In the genomic region with DNA sequence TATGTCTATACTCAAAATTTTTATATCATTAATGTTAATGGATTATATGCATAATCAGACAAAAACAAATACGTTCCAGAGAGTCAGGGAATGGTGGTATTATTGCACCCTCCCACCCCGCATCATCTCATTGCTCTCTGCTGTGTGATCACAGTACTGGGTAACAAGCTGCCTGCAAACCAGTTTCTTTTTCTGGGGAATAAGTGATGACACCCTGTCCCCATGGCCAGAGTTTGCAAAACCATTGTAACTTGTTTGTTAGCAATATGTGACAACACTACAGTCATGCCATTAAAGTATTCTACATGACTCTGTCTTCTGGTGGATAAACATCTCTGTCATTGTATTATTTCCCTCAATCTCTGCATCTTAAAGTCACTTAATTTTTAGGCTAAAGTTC, we compare ENCODE assay signal across 3 cellular contexts.
TF ChIP-seq lines count a peak whose summit lies in the region.

No MANE protein-coding gene starts in this region.

TF ChIP-seq in liver, 16 proteins besides CTCF, POLR2A, EP300 and RAD21 (continued from another document):
- TF ChIP-seq, protein P1, sequence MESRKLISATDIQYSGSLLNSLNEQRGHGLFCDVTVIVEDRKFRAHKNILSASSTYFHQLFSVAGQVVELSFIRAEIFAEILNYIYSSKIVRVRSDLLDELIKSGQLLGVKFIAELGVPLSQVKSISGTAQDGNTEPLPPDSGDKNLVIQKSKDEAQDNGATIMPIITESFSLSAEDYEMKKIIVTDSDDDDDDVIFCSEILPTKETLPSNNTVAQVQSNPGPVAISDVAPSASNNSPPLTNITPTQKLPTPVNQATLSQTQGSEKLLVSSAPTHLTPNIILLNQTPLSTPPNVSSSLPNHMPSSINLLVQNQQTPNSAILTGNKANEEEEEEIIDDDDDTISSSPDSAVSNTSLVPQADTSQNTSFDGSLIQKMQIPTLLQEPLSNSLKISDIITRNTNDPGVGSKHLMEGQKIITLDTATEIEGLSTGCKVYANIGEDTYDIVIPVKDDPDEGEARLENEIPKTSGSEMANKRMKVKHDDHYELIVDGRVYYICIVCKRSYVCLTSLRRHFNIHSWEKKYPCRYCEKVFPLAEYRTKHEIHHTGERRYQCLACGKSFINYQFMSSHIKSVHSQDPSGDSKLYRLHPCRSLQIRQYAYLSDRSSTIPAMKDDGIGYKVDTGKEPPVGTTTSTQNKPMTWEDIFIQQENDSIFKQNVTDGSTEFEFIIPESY (IDR thresholded peaks at IDR 0.05): no peak

TF ChIP-seq in HepG2, 621 proteins besides CTCF, POLR2A, EP300 and RAD21 (continued from another document):
- TF ChIP-seq YEATS4 (CRISPR knock-in tag; IDR thresholded peaks at IDR 0.05; ENCODE audit: borderline replicate concordance) (no peak), KAT7 (CRISPR knock-in tag; IDR thresholded peaks at IDR 0.05; ENCODE audit: borderline replicate concordance) (no peak), ZNF354B (CRISPR knock-in tag; IDR thresholded peaks at IDR 0.05) (no peak), ARID2 (CRISPR knock-in tag; IDR thresholded peaks at IDR 0.05; ENCODE audit: borderline replicate concordance) (no peak), MXD4 (CRISPR knock-in tag; IDR thresholded peaks at IDR 0.05) (no peak), SIX1 (CRISPR knock-in tag; IDR thresholded peaks at IDR 0.05; ENCODE audit: borderline replicate concordance) (no peak), KLF12 (CRISPR knock-in tag; IDR thresholded peaks at IDR 0.05; ENCODE audit: borderline replicate concordance) (no peak), ZNF746 (CRISPR knock-in tag; IDR thresholded peaks at IDR 0.05) (no peak)
- TF ChIP-seq, protein P2, sequence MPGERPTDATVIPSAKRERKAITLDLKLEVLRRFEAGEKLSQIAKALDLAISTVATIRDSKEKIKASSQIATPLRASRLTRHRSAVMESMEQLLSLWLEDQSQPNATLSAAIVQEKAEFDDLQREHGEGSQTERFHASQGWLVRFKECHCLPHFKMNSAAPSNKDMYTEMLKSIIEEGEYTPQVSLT (CRISPR knock-in tag; IDR thresholded peaks at IDR 0.05; ENCODE audit: borderline replicate concordance, low read depth): no peak

TF ChIP-seq in HEK293T, 16 proteins besides CTCF, POLR2A, EP300 and RAD21 (continued from another document):
- TF ChIP-seq, protein P3, sequence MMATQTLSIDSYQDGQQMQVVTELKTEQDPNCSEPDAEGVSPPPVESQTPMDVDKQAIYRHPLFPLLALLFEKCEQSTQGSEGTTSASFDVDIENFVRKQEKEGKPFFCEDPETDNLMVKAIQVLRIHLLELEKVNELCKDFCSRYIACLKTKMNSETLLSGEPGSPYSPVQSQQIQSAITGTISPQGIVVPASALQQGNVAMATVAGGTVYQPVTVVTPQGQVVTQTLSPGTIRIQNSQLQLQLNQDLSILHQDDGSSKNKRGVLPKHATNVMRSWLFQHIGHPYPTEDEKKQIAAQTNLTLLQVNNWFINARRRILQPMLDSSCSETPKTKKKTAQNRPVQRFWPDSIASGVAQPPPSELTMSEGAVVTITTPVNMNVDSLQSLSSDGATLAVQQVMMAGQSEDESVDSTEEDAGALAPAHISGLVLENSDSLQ (IDR thresholded peaks at IDR 0.05): no peak
- TF ChIP-seq HDGF (IDR thresholded peaks at IDR 0.05; ENCODE audit: borderline replicate concordance) (no peak), SP1 (IDR thresholded peaks at IDR 0.05) (no peak), LEF1 (IDR thresholded peaks at IDR 0.05; ENCODE audit: borderline replicate concordance) (no peak), ZNF384 (IDR thresholded peaks at IDR 0.05) (no peak), L3MBTL2 (conservative IDR thresholded peaks at IDR 0.05) (no peak), CTBP1 (IDR thresholded peaks at IDR 0.05; ENCODE audit: borderline replicate concordance) (no peak), FOXM1 (IDR thresholded peaks at IDR 0.05; ENCODE audit: borderline replicate concordance) (no peak), FOXA1 (IDR thresholded peaks at IDR 0.05) (no peak)
